In the genomic region with DNA sequence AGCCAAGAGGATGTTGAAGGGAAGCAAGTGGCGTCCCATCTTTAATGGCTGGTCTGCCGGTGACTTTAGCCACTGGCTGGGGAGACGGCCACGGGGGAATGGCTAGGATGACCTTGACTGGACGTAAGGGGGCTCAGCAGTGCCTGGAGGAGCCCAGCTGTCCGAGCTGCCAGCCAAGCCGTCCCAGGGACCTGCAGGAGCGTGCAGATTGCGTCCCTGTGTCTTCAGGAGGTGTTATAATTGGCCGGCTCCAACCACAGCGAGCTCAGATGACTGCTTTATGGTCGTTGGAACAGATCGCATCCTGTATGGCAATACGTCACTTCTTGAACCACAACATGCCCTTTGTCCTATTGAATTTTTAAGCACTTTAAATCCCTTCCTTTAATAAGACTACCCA, we compare ENCODE assay signal across 18 cellular contexts.
"Had no signal": no experiment of that assay in that cellular context is flagged by ENCODE, and none has a peak within 500 bp of the region (broad histone marks: within the 10 kb centered on the region; RNA-seq: fewer than 3 reads in every experiment).

No MANE protein-coding gene starts in this region.

- H3K27me3 ChIP-seq: body of pancreas, dorsolateral prefrontal cortex, esophagus muscularis mucosa, pancreas had no signal

- H3K9me3 ChIP-seq: body of pancreas, esophagus muscularis mucosa, pancreas had no signal

- H3K27me3 Mint-ChIP-seq: naive thymus-derived CD8-positive, alpha-beta T cell; stimulated activated naive B cell treated with anti-CD40 and anti-IgM and Interleukin-4, amounts not matched to agents 10 μg/mL and 1 μg/mL and 100 μg/mL, for 72 hours had no signal

- H3K9me3 Mint-ChIP-seq: endodermal cell; naive thymus-derived CD8-positive, alpha-beta T cell; stimulated activated naive B cell treated with anti-CD40 and anti-IgM and Interleukin-4, amounts not matched to agents 10 μg/mL and 1 μg/mL and 100 μg/mL, for 72 hours had no signal

- H3K4me1 ChIP-seq: body of pancreas, esophagus muscularis mucosa, pancreas had no signal

- H3K36me3 ChIP-seq: pancreas had no signal

- DNase-seq: activated CD4-positive, alpha-beta T cell treated with anti-CD3 and anti-CD28 coated beads, Interleukin-2, amount 50 U/mL, for 1 hour; activated CD8-positive, alpha-beta memory T cell treated with anti-CD3 and anti-CD28 coated beads, Interleukin-2, amount 50 U/mL, for 48 hours; activated gamma-delta T cell treated with Interleukin-2 at 50 U/mL for 16 hours; activated T-cell treated with anti-CD3 and anti-CD28 coated beads, Interleukin-2, amount 50 U/mL, for 48 hours; caudate nucleus; endodermal cell; mesendoderm; naive thymus-derived CD8-positive, alpha-beta T cell; stimulated activated CD4-positive, alpha-beta T cell treated with anti-CD3 and anti-CD28 coated beads, Interleukin-4, amount 100 ng/mL, for 4 hours; stimulated activated naive B cell treated with anti-CD40 and anti-IgM and Interleukin-4, amounts not matched to agents 10 μg/mL and 1 μg/mL and 100 μg/mL, for 72 hours; T-helper 1 cell; T-helper 9 cell had no signal

- FAIRE-seq: colon, pancreas had no signal

- H3K4me3 Mint-ChIP-seq: endodermal cell; naive thymus-derived CD8-positive, alpha-beta T cell; stimulated activated naive B cell treated with anti-CD40 and anti-IgM and Interleukin-4, amounts not matched to agents 10 μg/mL and 1 μg/mL and 100 μg/mL, for 72 hours had no signal

- H3K4me3 ChIP-seq: body of pancreas, dorsolateral prefrontal cortex, esophagus muscularis mucosa, pancreas had no signal

- H3K27ac ChIP-seq: body of pancreas, dorsolateral prefrontal cortex, esophagus muscularis mucosa, pancreas had no signal

- H3K4me1 Mint-ChIP-seq: stimulated activated naive B cell treated with anti-CD40 and anti-IgM and Interleukin-4, amounts not matched to agents 10 μg/mL and 1 μg/mL and 100 μg/mL, for 72 hours had no signal

- ATAC-seq: body of pancreas; naive thymus-derived CD8-positive, alpha-beta T cell; pancreas; sciatic nerve; stimulated activated naive B cell treated with anti-CD40 and anti-IgM and Interleukin-4, amounts not matched to agents 10 μg/mL and 1 μg/mL and 100 μg/mL, for 72 hours had no signal

- H3K27ac Mint-ChIP-seq: endodermal cell; stimulated activated naive B cell treated with anti-CD40 and anti-IgM and Interleukin-4, amounts not matched to agents 10 μg/mL and 1 μg/mL and 100 μg/mL, for 72 hours had no signal
